Comparison of ENCODE assay signal across 17 cellular contexts in genomic region chr14:23396126-23396525, GRCh38. TPM values are rescaled to one million over a fixed set of nuclear protein-coding genes. Genes with fewer than 3 reads are reported as not detected.
A peak's percentile ranks its signal among the peaks of the same experiment; 100 is the strongest.
DNase-seq lines count a peak whose midpoint lies in the region; ATAC-seq lines count a peak whose summit lies in the region.
"Had no signal": no experiment of that assay in that cellular context is flagged by ENCODE, and none has a peak within 500 bp of the region (broad histone marks: within the 10 kb centered on the region; RNA-seq: fewer than 3 reads in every experiment).

No MANE protein-coding gene starts in this region.

- no peak overlapping the region for H3K14ac ChIP-seq in mesenchymal stem cell (ENCODE audit: low read length in 2 of 2)

- no peaks in the 10 kb centered on the region for H3K36me3 ChIP-seq in mesenchymal stem cell (ENCODE audit: control insufficient read depth in 1 of 2, insufficient read depth in 2 of 2, low read depth in 1 of 2, low read length in 2 of 2)

- no peak overlapping the region for H3K4me2 ChIP-seq in mesenchymal stem cell (ENCODE audit: low read length, poor library complexity, severe bottlenecking)
- H3K4me2 ChIP-seq: A549 had no signal

- H3K23ac ChIP-seq in mesenchymal stem cell (ENCODE audit: low read length in 2 of 2), result no peak overlapping the region

- H3K9ac ChIP-seq in mesenchymal stem cell (ENCODE audit: low read length), result no peak overlapping the region

- H3K27me3 ChIP-seq in right cardiac atrium (ENCODE audit: control insufficient read depth, insufficient read depth) (no peaks in the 10 kb centered on the region), mesenchymal stem cell (ENCODE audit: control insufficient read depth in 1 of 2, insufficient read depth in 1 of 2, low read length in 2 of 2) (peaks cover 28 to 48% of the 10 kb centered on the region in 2 experiments)

- no peak overlapping the region for H2AK5ac ChIP-seq in mesenchymal stem cell (ENCODE audit: low read length, severe bottlenecking)

- no peak overlapping the region for H2BK15ac ChIP-seq in mesenchymal stem cell (ENCODE audit: low read depth, poor library complexity, severe bottlenecking)

- intact Hi-C loops in Right ventricle myocardium superior (cut with DNase I) (no loop called here), Right ventricle myocardium inferior (cut with DNase I) (no loop called here), right cardiac atrium (cut with DNase I) (no loop called here), cardiac septum (cut with DNase I) (no loop called here)

- H3K18ac ChIP-seq in mesenchymal stem cell (ENCODE audit: low read depth in 1 of 2, low read length in 2 of 2), result no peak overlapping the region

- no peak overlapping the region for H3K4me3 ChIP-seq in right cardiac atrium (ENCODE audit: low read length)
- no peak overlapping the region for H3K4me3 ChIP-seq in mesenchymal stem cell (ENCODE audit: insufficient read depth in 1 of 2, low read depth in 1 of 2, low read length in 2 of 2)
- H3K4me3 ChIP-seq: A549 had no signal

- peak overlapping the region; percentile 13 for H3K27ac ChIP-seq in right cardiac atrium (ENCODE audit: low read length)
- H3K27ac ChIP-seq in mesenchymal stem cell (ENCODE audit: low read length, poor library complexity, severe bottlenecking), result no peak overlapping the region
- H3K27ac ChIP-seq: 22Rv1, A549 had no signal

- WGBS in right cardiac atrium, result 70% methylated on average over 10 of the region's 10 CpGs
- 86% methylated on average over 10 of the region's 10 CpGs for WGBS in mesenchymal stem cell

- ATAC-seq in Right ventricle myocardium superior (ENCODE audit: poor library complexity), result no peak
- ATAC-seq in Right ventricle myocardium inferior, result no peak
- ATAC-seq in right cardiac atrium, result peak; percentile 1 to 2
- no peak for ATAC-seq in GM21360 (IDR thresholded peaks at IDR 0.05; ENCODE audit: unreplicated experiment)
- ATAC-seq: A549; CD8-positive, alpha-beta T cell had no signal

- no peak overlapping the region for H2BK120ac ChIP-seq in mesenchymal stem cell (ENCODE audit: low read depth, low read length)

- no peak overlapping the region for H2AFZ ChIP-seq in mesenchymal stem cell (ENCODE audit: low read depth, low read length)

- H3K4me1 ChIP-seq in right cardiac atrium (ENCODE audit: control insufficient read depth, insufficient read depth, low read length) (no peaks in the 10 kb centered on the region), mesenchymal stem cell (ENCODE audit: control insufficient read depth, insufficient read depth, low read depth, low read length) (no peaks in the 10 kb centered on the region)
- H3K4me1 ChIP-seq: A549 had no signal

- DNase-seq in Right ventricle myocardium superior (peak; percentile 23), Right ventricle myocardium inferior (ENCODE audit: missing footprints) (no peak), right cardiac atrium (peak in 1 of 3 donors; percentile 45), cardiac septum (ENCODE audit: low spot score) (no peak), mesenchymal stem cell (no peak)
- no peak for DNase-seq in activated CD4-positive, alpha-beta T cell treated with anti-CD3 and anti-CD28 coated beads for 48 hours
- DNase-seq: AML-193; Calu3; CD8-positive, alpha-beta T cell; DMS79 treated with DMSO at 0.1 percent for 48 hours; GF-D8; H9 had no signal

- H4K91ac ChIP-seq in mesenchymal stem cell (ENCODE audit: low read length), result peak overlapping the region; percentile 27

- H3K4ac ChIP-seq in mesenchymal stem cell (ENCODE audit: low read depth in 1 of 2, low read length in 2 of 2), result no peak overlapping the region

- no peaks in the 10 kb centered on the region for H3K79me1 ChIP-seq in mesenchymal stem cell (replicated peaks; ENCODE audit: low read length, poor library complexity, severe bottlenecking)

- no peak overlapping the region for H4K8ac ChIP-seq in mesenchymal stem cell (ENCODE audit: low read length)

- H2BK5ac ChIP-seq in mesenchymal stem cell (ENCODE audit: low read depth, low read length, poor library complexity, severe bottlenecking), result no peak overlapping the region

- no peak overlapping the region for H2BK12ac ChIP-seq in mesenchymal stem cell (ENCODE audit: low read length in 2 of 2)

- H3K9me3 ChIP-seq in right cardiac atrium (ENCODE audit: control insufficient read depth, low read length), result no peaks in the 10 kb centered on the region
- H3K9me3 ChIP-seq in mesenchymal stem cell (ENCODE audit: control insufficient read depth, low read length), result no peaks in the 10 kb centered on the region
- H3K9me3 ChIP-seq: A549 had no signal

RNA-seq across cellular contexts. Expression of gene MYH6, which starts 11.9 kb away (rescaled TPM):
- 4,934 TPM for total RNA-seq in Right ventricle myocardium superior
- 3,910 TPM for total RNA-seq in Right ventricle myocardium inferior
- total RNA-seq in right cardiac atrium, result over 10,000 TPM; 12,862 to 15,773 (median 14,347) TPM
- polyA plus RNA-seq in right cardiac atrium, result 11,120 TPM
- total RNA-seq in cardiac septum, result 170 TPM
- polyA plus RNA-seq in mesenchymal stem cell (2013, experiment 1 of 2), result not detected
- polyA plus RNA-seq in mesenchymal stem cell (2013, experiment 2 of 2), result not detected
- total RNA-seq: Calu3; CD8-positive, alpha-beta T cell; H1 had no signal
- polyA plus RNA-seq: A549, BJ had no signal

RNA-seq across cellular contexts. Expression of gene CMTM5, which starts 19.3 kb away (rescaled TPM):
- 0.27 TPM for total RNA-seq in Right ventricle myocardium superior
- total RNA-seq in Right ventricle myocardium inferior, result 0.92 TPM
- total RNA-seq in right cardiac atrium, result 1 to 10 TPM in 3 of 4 donors, under 1 TPM in 1; 0.36 to 1.4 (median 1.2) TPM
- polyA plus RNA-seq in right cardiac atrium, result 13.9 TPM
- not detected for total RNA-seq in cardiac septum
- polyA plus RNA-seq in mesenchymal stem cell (2013, experiment 1 of 2), result not detected
- not detected for polyA plus RNA-seq in mesenchymal stem cell (2013, experiment 2 of 2)
- total RNA-seq: Calu3; CD8-positive, alpha-beta T cell; H1; H9 had no signal
- polyA plus RNA-seq: A549, BJ had no signal

RNA-seq across cellular contexts. Expression of gene IL25, which starts 23.5 kb away (rescaled TPM):
- not detected for total RNA-seq in Right ventricle myocardium superior
- not detected for total RNA-seq in Right ventricle myocardium inferior
- total RNA-seq in right cardiac atrium, result not detected
- polyA plus RNA-seq in right cardiac atrium, result 0.09 TPM
- total RNA-seq in cardiac septum, result not detected
- polyA plus RNA-seq in mesenchymal stem cell (2013, experiment 1 of 2), result not detected
- polyA plus RNA-seq in mesenchymal stem cell (2013, experiment 2 of 2), result not detected
- total RNA-seq: Calu3; CD8-positive, alpha-beta T cell; H1; H9 had no signal
- polyA plus RNA-seq: A549, BJ, H1 had no signal

RNA-seq across cellular contexts. Expression of gene EFS, which starts 31.2 kb away (rescaled TPM):
- total RNA-seq in Right ventricle myocardium superior (3.2 TPM), Right ventricle myocardium inferior (4.0 TPM), right cardiac atrium (10 to 100 TPM in 1 of 4 donors, 1 to 10 TPM in 3; 6.7 to 10.1 (median 7.8) TPM), cardiac septum (3.7 TPM)
- polyA plus RNA-seq in right cardiac atrium, result 6.2 TPM
- polyA plus RNA-seq in mesenchymal stem cell (2013, experiment 1 of 2), result 14.1 TPM
- 13.7 TPM for polyA plus RNA-seq in mesenchymal stem cell (2013, experiment 2 of 2)
- total RNA-seq: Calu3; CD8-positive, alpha-beta T cell had no signal
- polyA plus RNA-seq: A549 had no signal

RNA-seq across cellular contexts. Expression of gene MYH7, which starts 39.3 kb away (rescaled TPM):
- total RNA-seq in Right ventricle myocardium superior (11,793 TPM), Right ventricle myocardium inferior (11,833 TPM), right cardiac atrium (1,000 to 10,000 TPM in 1 of 4 donors, 100 to 1,000 TPM in 3; 461 to 2,251 (median 602) TPM), cardiac septum (13,582 TPM)
- 1,734 TPM for polyA plus RNA-seq in right cardiac atrium
- polyA plus RNA-seq in mesenchymal stem cell (2013, experiment 1 of 2), result not detected
- polyA plus RNA-seq in mesenchymal stem cell (2013, experiment 2 of 2), result not detected
- total RNA-seq: Calu3; CD8-positive, alpha-beta T cell; H1; H9 had no signal
- polyA plus RNA-seq: A549, BJ, H1 had no signal

Comparison
In these comparisons a context has a peak if more than half of its experiments do, and no peak if none do; other contexts are left out.
1. ATAC-seq: peak in right cardiac atrium (2 of 2); none in Right ventricle myocardium superior (single experiment), Right ventricle myocardium inferior (single experiment) and GM21360 (single experiment).
2. RNA of gene MYH6, which starts 11.9 kb away (total RNA-seq): 12,862 to 15,773 TPM in right cardiac atrium, 4,934 TPM in Right ventricle myocardium superior (single experiment) and 3,910 TPM in Right ventricle myocardium inferior (single experiment); 170 TPM in cardiac septum (single experiment); every median in the first group is over 10 times any median in the second.